In the genomic region with DNA sequence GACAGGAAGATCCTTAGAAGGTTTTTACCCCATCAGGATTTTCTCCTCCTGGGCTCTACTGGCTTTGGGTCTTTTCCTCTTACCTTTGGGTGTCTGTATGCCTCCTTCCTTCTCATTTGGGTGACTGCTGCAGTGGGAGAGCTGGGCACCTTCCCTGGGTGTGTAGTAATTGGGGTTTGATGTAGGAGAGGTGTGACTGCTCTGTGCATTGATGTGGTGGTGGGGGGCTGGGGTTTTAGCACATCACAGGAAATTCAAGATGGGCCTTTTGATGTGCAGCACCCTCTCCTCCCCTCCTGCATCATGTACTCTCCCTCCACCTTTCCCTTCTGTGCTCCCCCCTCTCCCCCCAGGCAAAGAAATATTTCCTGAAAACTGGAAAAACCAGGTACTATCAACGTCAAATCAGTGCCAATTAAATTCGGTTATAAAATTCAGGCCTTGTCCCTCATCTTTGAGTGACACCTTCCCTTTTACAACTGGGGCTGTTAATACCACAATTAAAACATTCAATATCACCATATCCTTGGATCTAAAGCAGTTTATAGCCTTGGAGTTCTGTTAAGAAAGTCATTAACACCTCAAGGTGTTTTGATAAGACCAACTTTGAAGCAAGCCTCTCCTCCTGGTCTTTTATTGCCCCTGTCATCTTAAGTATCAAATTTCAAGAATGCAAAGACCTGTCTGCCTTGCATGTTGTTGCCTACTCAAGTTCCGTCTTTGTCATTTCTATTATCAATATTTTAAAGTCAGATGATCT, we compare ENCODE assay signal across 1 cellular context.
TF ChIP-seq lines count a peak whose summit lies in the region.

No MANE protein-coding gene starts in this region.

TF ChIP-seq in HCT116, 20 proteins besides CTCF, POLR2A, EP300 and RAD21 (continued from another document):
- TF ChIP-seq, protein P1, sequence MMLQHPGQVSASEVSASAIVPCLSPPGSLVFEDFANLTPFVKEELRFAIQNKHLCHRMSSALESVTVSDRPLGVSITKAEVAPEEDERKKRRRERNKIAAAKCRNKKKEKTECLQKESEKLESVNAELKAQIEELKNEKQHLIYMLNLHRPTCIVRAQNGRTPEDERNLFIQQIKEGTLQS (IDR thresholded peaks at IDR 0.05) = no peak
- TF ChIP-seq ZNF274 (IDR thresholded peaks at IDR 0.05; ENCODE audit: low read depth, low read length) (no peak), CEBPB (IDR thresholded peaks at IDR 0.05; ENCODE audit: low read depth) (no peak), ZFX (IDR thresholded peaks at IDR 0.05) (no peak), JUND (IDR thresholded peaks at IDR 0.05) (no peak), TCF7L2 (IDR thresholded peaks at IDR 0.05; ENCODE audit: borderline replicate concordance, extremely low read depth, insufficient read depth, insufficient read length) (no peak)
- TF ChIP-seq, protein P2, sequence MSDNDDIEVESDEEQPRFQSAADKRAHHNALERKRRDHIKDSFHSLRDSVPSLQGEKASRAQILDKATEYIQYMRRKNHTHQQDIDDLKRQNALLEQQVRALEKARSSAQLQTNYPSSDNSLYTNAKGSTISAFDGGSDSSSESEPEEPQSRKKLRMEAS (IDR thresholded peaks at IDR 0.05) = no peak
